In genomic region chr22:20622650-20623339, GRCh38 we compare ENCODE assay signal across 2 cellular contexts.
TF ChIP-seq lines count a peak whose summit lies in the region.

No MANE protein-coding gene starts in this region.

TF ChIP-seq in K562, 482 proteins besides CTCF, POLR2A, EP300 and RAD21 (continues in another document):
- TF ChIP-seq BRCA1 (IDR thresholded peaks at IDR 0.05) (no peak), BRCA1 (CRISPR knock-in tag; IDR thresholded peaks at IDR 0.05) (peak; percentile 97; the same call in 1 of the 2 replicates), MAX (CRISPR knock-in tag; IDR thresholded peaks at IDR 0.05) (peak; percentile 54), CTBP1 (IDR thresholded peaks at IDR 0.05; ENCODE audit: borderline replicate concordance) (peak; percentile 10; the same call in 1 of the 2 replicates), USF1 (CRISPR knock-in tag; IDR thresholded peaks at IDR 0.05) (peak; percentile 26; the same call in 1 of the 2 replicates), ATF3 (IDR thresholded peaks at IDR 0.05) (no peak), ATF3 (CRISPR knock-in tag; conservative IDR thresholded peaks at IDR 0.05) (no peak), KAT7 (CRISPR knock-in tag; IDR thresholded peaks at IDR 0.05; ENCODE audit: borderline replicate concordance) (no peak), ZSCAN29 (IDR thresholded peaks at IDR 0.05) (no peak), POLR2G (IDR thresholded peaks at IDR 0.05; ENCODE audit: low read depth, low read length) (no peak), CCAR2 (IDR thresholded peaks at IDR 0.05; ENCODE audit: low read depth, low read length) (no peak), MAZ (CRISPR knock-in tag; conservative IDR thresholded peaks at IDR 0.05 in 1 of 2, IDR thresholded peaks at IDR 0.05 in 1 of 2) (no peak), RAD51 (IDR thresholded peaks at IDR 0.05; ENCODE audit: borderline replicate concordance, low read depth) (no peak), RUNX1 (IDR thresholded peaks at IDR 0.05; ENCODE audit: low read depth) (no peak), SNRNP70 (optimal IDR thresholded peaks at IDR 0.05; ENCODE audit: low read depth, low read length) (no peak), FOXP1 (CRISPR knock-in tag; IDR thresholded peaks at IDR 0.05) (peak; percentile 43; the same call in 1 of the 2 replicates), IRF2 (CRISPR knock-in tag; IDR thresholded peaks at IDR 0.05) (no peak), RBM14 (IDR thresholded peaks at IDR 0.05; ENCODE audit: borderline replicate concordance, insufficient read depth, low read depth, low read length) (no peak), ILK (tag; IDR thresholded peaks at IDR 0.05; ENCODE audit: borderline replicate concordance, low read depth) (no peak), GATAD2B (IDR thresholded peaks at IDR 0.05; ENCODE audit: borderline replicate concordance) (no peak), TGIF2 (CRISPR knock-in tag; IDR thresholded peaks at IDR 0.05) (no peak), ZBTB8A (IDR thresholded peaks at IDR 0.05; ENCODE audit: partially characterized antibody) (no peak), ZSCAN32 (CRISPR knock-in tag; IDR thresholded peaks at IDR 0.05) (no peak), ZNF121 (CRISPR knock-in tag; conservative IDR thresholded peaks at IDR 0.05) (no peak), HMGXB4 (CRISPR knock-in tag; IDR thresholded peaks at IDR 0.05) (0 out of 2 replicates have a peak, but pooled peaks have one; percentile 27), STAG1 (CRISPR knock-in tag; IDR thresholded peaks at IDR 0.05; ENCODE audit: borderline replicate concordance) (0 out of 2 replicates have a peak, but pooled peaks have one; percentile 20), PHF8 (IDR thresholded peaks at IDR 0.05; ENCODE audit: borderline replicate concordance, low read length) (peak; percentile 13; the same call in 1 of the 2 replicates), THAP7 (CRISPR knock-in tag; IDR thresholded peaks at IDR 0.05) (no peak), ZNF586 (CRISPR knock-in tag; conservative IDR thresholded peaks at IDR 0.05) (no peak), NR3C1 (CRISPR knock-in tag; IDR thresholded peaks at IDR 0.05) (no peak), ZNF3 (CRISPR knock-in tag; IDR thresholded peaks at IDR 0.05) (no peak), RBFOX2 (IDR thresholded peaks at IDR 0.05; ENCODE audit: low read depth, low read length) (no peak), SRSF3 (IDR thresholded peaks at IDR 0.05; ENCODE audit: insufficient read depth, low read length) (no peak), ZNF143 (CRISPR knock-in tag; IDR thresholded peaks at IDR 0.05) (0 out of 2 replicates have a peak, but pooled peaks have one; percentile 46), HDAC1 (IDR thresholded peaks at IDR 0.05) (no peak), L3MBTL2 (IDR thresholded peaks at IDR 0.05) (no peak), NRF1 (conservative IDR thresholded peaks at IDR 0.05 in 1 of 2, IDR thresholded peaks at IDR 0.05 in 1 of 2) (no peak; a peak in 1 of 4 replicates)

TF ChIP-seq in H1, 55 proteins besides CTCF, POLR2A, EP300 and RAD21:
- TF ChIP-seq CHD7 (IDR thresholded peaks at IDR 0.05; ENCODE audit: insufficient replicate concordance, low read length) (no peak), RBBP5 (IDR thresholded peaks at IDR 0.05; ENCODE audit: borderline replicate concordance, low read depth, low read length) (no peak), JUND (IDR thresholded peaks at IDR 0.05; ENCODE audit: low read length) (no peak), BRCA1 (IDR thresholded peaks at IDR 0.05; ENCODE audit: low read depth, low read length) (no peak), E2F6 (IDR thresholded peaks at IDR 0.05) (no peak), ZNF274 (IDR thresholded peaks at IDR 0.05; ENCODE audit: borderline replicate concordance, extremely low read depth, low read length) (no peak), CREB1 (IDR thresholded peaks at IDR 0.05) (no peak), CHD1 (IDR thresholded peaks at IDR 0.05; ENCODE audit: low read depth, low read length) (no peak), EGR1 (IDR thresholded peaks at IDR 0.05; ENCODE audit: borderline replicate concordance, low read depth, low read length) (no peak), TAF7 (optimal IDR thresholded peaks at IDR 0.05; ENCODE audit: borderline replicate concordance, low read depth, low read length) (no peak)
